ENCODE assay signal across 8 cellular contexts in the genomic region with DNA sequence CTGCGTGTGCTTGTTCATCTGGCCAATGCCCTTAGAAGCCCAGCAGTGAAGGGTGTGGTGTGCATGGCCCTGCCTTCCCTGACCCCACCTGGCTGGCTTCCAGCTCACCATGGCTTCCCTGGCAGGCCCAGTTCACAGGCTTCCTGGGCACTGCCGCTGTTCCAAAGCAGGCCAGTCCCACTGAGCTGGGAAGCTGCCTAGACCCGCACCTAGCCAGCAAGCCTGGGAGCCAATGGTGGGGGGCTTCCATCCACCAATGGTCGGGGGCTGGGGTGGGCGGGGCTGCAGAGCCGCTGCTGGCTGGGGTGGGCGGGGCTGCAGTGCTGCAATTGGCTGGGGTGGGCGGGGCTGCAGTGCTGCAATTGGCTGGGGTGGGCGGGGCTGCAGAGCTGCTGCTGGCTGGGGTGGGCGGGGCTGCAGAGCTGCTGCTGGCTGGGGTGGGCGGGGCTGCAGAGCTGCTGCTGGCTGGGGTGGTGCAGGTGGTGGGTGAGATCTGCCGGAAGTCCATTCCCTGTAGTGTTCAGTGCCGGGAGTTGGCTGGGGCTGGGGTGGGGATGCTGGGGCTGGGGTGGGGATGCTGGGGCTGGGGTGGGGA. TPM values are rescaled to one million over a fixed set of nuclear protein-coding genes. Genes with fewer than 3 reads are reported as not detected.
DNase-seq lines count a peak whose midpoint lies in the region; ATAC-seq and TF ChIP-seq lines count a peak whose summit lies in the region.

No MANE protein-coding gene starts in this region.

- peaks cover 46% of the 10 kb centered on the region for H3K27me3 ChIP-seq in endodermal cell (ENCODE audit: control insufficient read depth, insufficient read depth, low read length, poor library complexity, severe bottlenecking)

- CTCF ChIA-PET in activated CD4-positive, alpha-beta T cell treated with anti-CD3 and anti-CD28 coated beads for 36 hours (lab: Charles Lee), result interaction anchor here (0.8 to 1.4 kb wide), 3 partner anchors 10 to 670 kb away, joined by 3 to 5 read pairs (median 4); no protein-coding TSS in a partner anchor

- H3K9ac ChIP-seq in endodermal cell (ENCODE audit: extremely low read depth, low read length, poor library complexity, severe bottlenecking), result no peak overlapping the region

- 28% methylated on average over 11 of the region's 13 CpGs; no CpG with 5 or more reads in 1 of the 2 experiments for WGBS in endodermal cell (ENCODE audit: insufficient coverage in 1 of 2, insufficient read length in 1 of 2), 2 experiments

- no peak overlapping the region for H3K4me3 Mint-ChIP-seq in activated CD4-positive, alpha-beta T cell treated with anti-CD3 and anti-CD28 coated beads for 36 hours
- H3K4me3 Mint-ChIP-seq in endodermal cell, result no peak overlapping the region
- H3K4me3 Mint-ChIP-seq in natural killer cell treated with Interleukin-12 subunit alpha and Interleukin-12 subunit beta and Interleukin-15 and Interleukin-18, amount 100 ng/mL, for 72 hours, result no peak overlapping the region
- H3K4me3 Mint-ChIP-seq in type B pancreatic cell, result no peak overlapping the region

- H3K4me1 Mint-ChIP-seq in activated CD4-positive, alpha-beta T cell treated with anti-CD3 and anti-CD28 coated beads for 36 hours, result peaks cover 7% of the 10 kb centered on the region
- H3K4me1 Mint-ChIP-seq in endodermal cell, result peaks cover 4% of the 10 kb centered on the region
- H3K4me1 Mint-ChIP-seq in natural killer cell treated with Interleukin-12 subunit alpha and Interleukin-12 subunit beta and Interleukin-15 and Interleukin-18, amount 100 ng/mL, for 72 hours (ENCODE audit: low read depth in 2 of 2), result peaks cover 3 to 6% of the 10 kb centered on the region in 2 donors
- H3K4me1 Mint-ChIP-seq in type B pancreatic cell (ENCODE audit: unreplicated experiment), result peaks cover 8% of the 10 kb centered on the region

- POLR2A ChIA-PET in activated CD4-positive, alpha-beta T cell treated with anti-CD3 and anti-CD28 coated beads for 36 hours (lab: Charles Lee), result no interaction called here

- H3K36me3 ChIP-seq in endodermal cell (ENCODE audit: control insufficient read depth, insufficient read depth, low read length), result no peaks in the 10 kb centered on the region

- H3K27me3 Mint-ChIP-seq in activated CD4-positive, alpha-beta T cell treated with anti-CD3 and anti-CD28 coated beads for 36 hours, result peaks cover 26% of the 10 kb centered on the region
- H3K27me3 Mint-ChIP-seq in endodermal cell (ENCODE audit: insufficient read depth) (peaks cover 62% of the 10 kb centered on the region), type B pancreatic cell (peaks cover 34% of the 10 kb centered on the region)
- peaks cover 26 to 29% of the 10 kb centered on the region in 2 donors for H3K27me3 Mint-ChIP-seq in natural killer cell treated with Interleukin-12 subunit alpha and Interleukin-12 subunit beta and Interleukin-15 and Interleukin-18, amount 100 ng/mL, for 72 hours

- intact Hi-C loops in activated CD4-positive, alpha-beta T cell treated with anti-CD3 and anti-CD28 coated beads for 36 hours (cut with DNase I, micrococcal nuclease), result loop anchor here in 1 of 2 experiments (1.0 to 2.0 kb wide), 2 partner anchors 15 to 55 kb away; a partner anchor contains a TSS

- H3K4me3 ChIP-seq in endodermal cell (ENCODE audit: low read length), result no peak overlapping the region

- no peaks in the 10 kb centered on the region for H3K36me3 Mint-ChIP-seq in activated CD4-positive, alpha-beta T cell treated with anti-CD3 and anti-CD28 coated beads for 36 hours (ENCODE audit: low read depth)
- H3K36me3 Mint-ChIP-seq in endodermal cell (ENCODE audit: low read depth), result peaks cover 3% of the 10 kb centered on the region
- no peaks in the 10 kb centered on the region for H3K36me3 Mint-ChIP-seq in natural killer cell treated with Interleukin-12 subunit alpha and Interleukin-12 subunit beta and Interleukin-15 and Interleukin-18, amount 100 ng/mL, for 72 hours
- no peaks in the 10 kb centered on the region for H3K36me3 Mint-ChIP-seq in type B pancreatic cell

- peaks cover 18% of the 10 kb centered on the region for H3K9me3 ChIP-seq in endodermal cell (ENCODE audit: control insufficient read depth, low read length)

- no peak for TF ChIP-seq CTCF in endodermal cell (conservative IDR thresholded peaks at IDR 0.05)
- TF ChIP-seq CTCF in type B pancreatic cell (conservative IDR thresholded peaks at IDR 0.05), result no peak

- no peak overlapping the region for H3K27ac Mint-ChIP-seq in activated CD4-positive, alpha-beta T cell treated with anti-CD3 and anti-CD28 coated beads for 36 hours
- H3K27ac Mint-ChIP-seq in endodermal cell (no peak overlapping the region), type B pancreatic cell (no peak overlapping the region)
- no peak overlapping the region for H3K27ac Mint-ChIP-seq in natural killer cell treated with Interleukin-12 subunit alpha and Interleukin-12 subunit beta and Interleukin-15 and Interleukin-18, amount 100 ng/mL, for 72 hours

- H3K9me3 Mint-ChIP-seq in activated CD4-positive, alpha-beta T cell treated with anti-CD3 and anti-CD28 coated beads for 36 hours (ENCODE audit: low read depth), result no peaks in the 10 kb centered on the region
- peaks cover 11% of the 10 kb centered on the region for H3K9me3 Mint-ChIP-seq in endodermal cell
- H3K9me3 Mint-ChIP-seq in natural killer cell treated with Interleukin-12 subunit alpha and Interleukin-12 subunit beta and Interleukin-15 and Interleukin-18, amount 100 ng/mL, for 72 hours, result no peaks in the 10 kb centered on the region
- H3K9me3 Mint-ChIP-seq in type B pancreatic cell, result no peaks in the 10 kb centered on the region

- no peak overlapping the region for H3K27ac ChIP-seq in endodermal cell (ENCODE audit: low read depth, low read length)

- ATAC-seq in activated CD4-positive, alpha-beta T cell treated with anti-CD3 and anti-CD28 coated beads for 36 hours, result peak; percentile 85
- peak; percentile 65 to 78 for ATAC-seq in natural killer cell treated with Interleukin-12 subunit alpha and Interleukin-12 subunit beta and Interleukin-15 and Interleukin-18, amount 100 ng/mL, for 72 hours

- peak; percentile 48 to 75 (median 67) for DNase-seq in NCI-H1417 (lab: John Stamatoyannopoulos, UW)
- DNase-seq in NCI-H1417 treated with DMSO at 0.1 percent for 48 hours (lab: John Stamatoyannopoulos, UW), result no peak
- peak; percentile 40 for DNase-seq in NCI-H2029 (lab: John Stamatoyannopoulos, UW)
- peak; percentile 84 for DNase-seq in activated CD4-positive, alpha-beta T cell treated with anti-CD3 and anti-CD28 coated beads for 36 hours
- peak; percentile 89 for DNase-seq in endodermal cell
- no peak for DNase-seq in natural killer cell treated with Interleukin-12 subunit alpha and Interleukin-12 subunit beta and Interleukin-15 and Interleukin-18, amount 100 ng/mL, for 72 hours (ENCODE audit: low spot score)
- DNase-seq in NCI-H446 treated with DMSO at 0.1 percent for 48 hours (lab: John Stamatoyannopoulos, UW), result no peak
- no peak for DNase-seq in type B pancreatic cell (ENCODE audit: extremely low spot score, unreplicated experiment)

- no peaks in the 10 kb centered on the region for H3K4me1 ChIP-seq in endodermal cell (ENCODE audit: control insufficient read depth, insufficient read depth, low read length)

RNA-seq across cellular contexts. Expression of a gene that starts 12.4 kb away (rescaled TPM):
- total RNA-seq in activated CD4-positive, alpha-beta T cell treated with anti-CD3 and anti-CD28 coated beads for 36 hours, result not detected
- total RNA-seq in endodermal cell, result 1 to 10 TPM in 1 of 2 donors, under 1 TPM in 1; 0.75 to 1.3 TPM
- 1.5 TPM for polyA plus RNA-seq in endodermal cell (2013, experiment 1 of 2)
- polyA plus RNA-seq in endodermal cell (2013, experiment 2 of 2), result 1.4 TPM
- total RNA-seq in natural killer cell treated with Interleukin-12 subunit alpha and Interleukin-12 subunit beta and Interleukin-15 and Interleukin-18, amount 100 ng/mL, for 72 hours, result not detected
- total RNA-seq in type B pancreatic cell (ENCODE audit: low replicate concordance), result 3.6 and 8.5 TPM in 2 replicates

RNA-seq across cellular contexts. Expression of a gene that starts 15.6 kb away (rescaled TPM):
- 10 to 100 TPM; 58.1 to 73.2 TPM for total RNA-seq in activated CD4-positive, alpha-beta T cell treated with anti-CD3 and anti-CD28 coated beads for 36 hours
- 10 to 100 TPM; 48.1 to 57.6 TPM for total RNA-seq in endodermal cell
- 30.8 TPM for polyA plus RNA-seq in endodermal cell (2013, experiment 1 of 2)
- 30.8 TPM for polyA plus RNA-seq in endodermal cell (2013, experiment 2 of 2)
- 10 to 100 TPM; 38.1 to 73.2 TPM for total RNA-seq in natural killer cell treated with Interleukin-12 subunit alpha and Interleukin-12 subunit beta and Interleukin-15 and Interleukin-18, amount 100 ng/mL, for 72 hours
- total RNA-seq in type B pancreatic cell (ENCODE audit: low replicate concordance), result 39.7 and 51.9 TPM in 2 replicates

RNA-seq across cellular contexts. Expression of a gene that starts 15.6 kb away (rescaled TPM):
- total RNA-seq in activated CD4-positive, alpha-beta T cell treated with anti-CD3 and anti-CD28 coated beads for 36 hours, result 10 to 100 TPM; 43.3 to 50.2 TPM
- total RNA-seq in endodermal cell (10 to 100 TPM; 52.8 to 63.0 TPM), type B pancreatic cell (ENCODE audit: low replicate concordance) (57.9 and 58.6 TPM in 2 replicates)
- polyA plus RNA-seq in endodermal cell (2013, experiment 1 of 2), result 51.3 TPM
- 46.4 TPM for polyA plus RNA-seq in endodermal cell (2013, experiment 2 of 2)
- total RNA-seq in natural killer cell treated with Interleukin-12 subunit alpha and Interleukin-12 subunit beta and Interleukin-15 and Interleukin-18, amount 100 ng/mL, for 72 hours, result 10 to 100 TPM; 53.3 to 58.2 TPM

RNA-seq across cellular contexts. Expression of a gene that starts 22.9 kb away (rescaled TPM):
- total RNA-seq in activated CD4-positive, alpha-beta T cell treated with anti-CD3 and anti-CD28 coated beads for 36 hours, result not detected
- not detected for total RNA-seq in endodermal cell
- not detected for polyA plus RNA-seq in endodermal cell (2013, experiment 1 of 2)
- not detected for polyA plus RNA-seq in endodermal cell (2013, experiment 2 of 2)
- total RNA-seq in natural killer cell treated with Interleukin-12 subunit alpha and Interleukin-12 subunit beta and Interleukin-15 and Interleukin-18, amount 100 ng/mL, for 72 hours, result not detected
- 1.3 and 2.8 TPM in 2 replicates for total RNA-seq in type B pancreatic cell (ENCODE audit: low replicate concordance)

RNA-seq across cellular contexts. Expression of a gene that starts 33.5 kb away (rescaled TPM):
- 10 to 100 TPM; 28.3 to 37.0 TPM for total RNA-seq in activated CD4-positive, alpha-beta T cell treated with anti-CD3 and anti-CD28 coated beads for 36 hours
- total RNA-seq in endodermal cell (10 to 100 TPM; 81.0 to 83.9 TPM), type B pancreatic cell (ENCODE audit: low replicate concordance) (20.4 and 21.7 TPM in 2 replicates)
- 25.6 TPM for polyA plus RNA-seq in endodermal cell (2013, experiment 1 of 2)
- 26.4 TPM for polyA plus RNA-seq in endodermal cell (2013, experiment 2 of 2)
- 10 to 100 TPM; 11.5 to 11.8 TPM for total RNA-seq in natural killer cell treated with Interleukin-12 subunit alpha and Interleukin-12 subunit beta and Interleukin-15 and Interleukin-18, amount 100 ng/mL, for 72 hours

Comparison
In these comparisons a context has a peak if more than half of its experiments do, and no peak if none do; other contexts are left out.
1. DNase-seq: peak in NCI-H1417 (3 of 3), NCI-H2029 (single experiment), activated CD4-positive, alpha-beta T cell treated with anti-CD3 and anti-CD28 coated beads for 36 hours (single experiment) and endodermal cell (single experiment); none in NCI-H1417 treated with DMSO at 0.1 percent for 48 hours (single experiment), natural killer cell treated with Interleukin-12 subunit alpha and Interleukin-12 subunit beta and Interleukin-15 and Interleukin-18, amount 100 ng/mL, for 72 hours (single experiment), NCI-H446 treated with DMSO at 0.1 percent for 48 hours (single experiment) and type B pancreatic cell (single experiment).